Comparison of ENCODE assay signal across 16 cellular contexts in the genomic region with DNA sequence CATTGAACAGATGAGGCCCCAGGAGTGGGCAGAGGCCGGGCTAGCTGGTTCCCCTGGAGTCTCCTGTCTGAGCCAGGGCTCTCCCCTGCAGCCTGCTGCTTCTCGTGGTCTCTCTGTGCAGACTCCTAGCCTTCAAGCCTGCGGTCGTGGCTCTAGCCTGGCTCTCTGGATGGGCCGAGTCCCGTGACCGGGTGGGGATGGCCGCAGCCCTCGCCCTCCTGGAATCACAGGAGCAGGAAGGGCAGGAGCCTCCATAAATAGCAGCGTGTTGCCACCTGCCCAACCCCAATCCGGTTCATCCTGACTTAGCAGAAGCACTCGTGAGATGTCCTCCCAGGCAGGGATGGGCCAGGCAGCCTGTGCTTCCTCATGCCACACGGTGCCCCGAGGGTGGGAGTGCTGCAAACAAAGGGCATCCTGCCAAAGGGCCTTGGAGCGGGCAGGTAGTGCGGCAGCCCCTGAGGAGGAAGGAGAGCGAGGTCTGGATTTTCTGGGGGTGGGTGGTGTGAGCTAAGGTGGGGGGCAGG. TPM values are rescaled to one million over a fixed set of nuclear protein-coding genes. Genes with fewer than 3 reads are reported as not detected.
A peak's percentile ranks its signal among the peaks of the same experiment; 100 is the strongest.
DNase-seq lines count a peak whose midpoint lies in the region; ATAC-seq and TF ChIP-seq lines count a peak whose summit lies in the region.
"Had no signal": no experiment of that assay in that cellular context is flagged by ENCODE, and none has a peak within 500 bp of the region (broad histone marks: within the 10 kb centered on the region; RNA-seq: fewer than 3 reads in every experiment).

No MANE protein-coding gene starts in this region.

- H3K27ac Mint-ChIP-seq in CD4-positive, alpha-beta T cell, result no peak overlapping the region
- H3K27ac Mint-ChIP-seq in activated T-helper 2 cell treated with anti-CD3 and anti-CD28 coated beads, Interferon-gamma antibody, Interleukin-2, Interleukin-4, amounts not matched to agents 10 μg/mL and 5 μg/mL and 100 μg/mL, durations not matched to agents 14 hours and 24 hours and 36 hours, result no peak overlapping the region
- H3K27ac Mint-ChIP-seq: activated CD4-positive, alpha-beta T cell treated with anti-CD3 and anti-CD28 coated beads, Interleukin-2, amount 10 ng/mL, durations not matched to agents 24 days and 14 days; activated T-cell treated with anti-CD3 and anti-CD28 coated beads, Interleukin-2, amount 50 U/mL, for 72 hours; naive thymus-derived CD4-positive, alpha-beta T cell; T-cell had no signal

- POLR2A ChIA-PET in CD4-positive, alpha-beta T cell (lab: Charles Lee), result no interaction called here

- H3K36me3 Mint-ChIP-seq in CD4-positive, alpha-beta T cell (ENCODE audit: low read depth), result no peaks in the 10 kb centered on the region
- H3K36me3 Mint-ChIP-seq in activated T-helper 2 cell treated with anti-CD3 and anti-CD28 coated beads, Interferon-gamma antibody, Interleukin-2, Interleukin-4, amounts not matched to agents 10 μg/mL and 5 μg/mL and 100 μg/mL, durations not matched to agents 14 hours and 24 hours and 36 hours (ENCODE audit: low read depth), result peaks cover 11% of the 10 kb centered on the region
- H3K36me3 Mint-ChIP-seq: CD4-positive, alpha-beta memory T cell; T-cell had no signal

- no peaks in the 10 kb centered on the region for H3K27me3 ChIP-seq in sigmoid colon
- no peaks in the 10 kb centered on the region for H3K27me3 ChIP-seq in CD4-positive, alpha-beta T cell (ENCODE audit: control insufficient read depth, insufficient read depth, low read length)
- H3K27me3 ChIP-seq: MG63 had no signal

- H3K4me1 ChIP-seq in sigmoid colon, result no peaks in the 10 kb centered on the region
- H3K4me1 ChIP-seq: HAP-1 had no signal

- no peak overlapping the region for H3K27ac ChIP-seq in sigmoid colon
- no peak overlapping the region for H3K27ac ChIP-seq in CD4-positive, alpha-beta T cell (ENCODE audit: low read depth, low read length)
- H3K27ac ChIP-seq: dorsolateral prefrontal cortex had no signal

- CTCF ChIA-PET in CD4-positive, alpha-beta T cell (lab: Charles Lee), result no interaction called here

- H3K4me3 Mint-ChIP-seq in CD4-positive, alpha-beta T cell, result no peak overlapping the region
- no peak overlapping the region for H3K4me3 Mint-ChIP-seq in activated T-helper 2 cell treated with anti-CD3 and anti-CD28 coated beads, Interferon-gamma antibody, Interleukin-2, Interleukin-4, amounts not matched to agents 10 μg/mL and 5 μg/mL and 100 μg/mL, durations not matched to agents 14 hours and 24 hours and 36 hours (ENCODE audit: low read depth)
- H3K4me3 Mint-ChIP-seq: activated CD4-positive, alpha-beta T cell treated with anti-CD3 and anti-CD28 coated beads, Interleukin-2, amount 10 ng/mL, durations not matched to agents 24 days and 14 days; activated T-cell treated with anti-CD3 and anti-CD28 coated beads, Interleukin-2, amount 50 U/mL, for 72 hours; CD4-positive, alpha-beta memory T cell; naive thymus-derived CD4-positive, alpha-beta T cell; T-cell had no signal

- no peak for ATAC-seq in CD4-positive, alpha-beta T cell (ENCODE audit: poor library complexity)
- no peak for ATAC-seq in HG02981 (IDR thresholded peaks at IDR 0.05; ENCODE audit: unreplicated experiment)
- ATAC-seq: activated T-cell treated with anti-CD3 and anti-CD28 coated beads, Interleukin-2, amount 50 U/mL, for 72 hours; naive thymus-derived CD4-positive, alpha-beta T cell; T-cell had no signal

- WGBS in sigmoid colon, 2 donors, result 15 to 65% methylated on average over 17 of the region's 17 CpGs

- intact Hi-C loops in sigmoid colon (cut with DNase I), result loop anchor here (5.0 kb wide), 1 partner anchor 679 kb away; no protein-coding TSS in a partner anchor
- intact Hi-C loops in CD4-positive, alpha-beta T cell (cut with DNase I, micrococcal nuclease), result loop anchor here in 1 of 2 experiments (5.0 kb wide), 1 partner anchor 89 kb away; no protein-coding TSS in a partner anchor
- intact Hi-C loops in activated T-helper 2 cell treated with anti-CD3 and anti-CD28 coated beads, Interferon-gamma antibody, Interleukin-2, Interleukin-4, amounts not matched to agents 10 μg/mL and 5 μg/mL and 100 μg/mL, durations not matched to agents 14 hours and 24 hours and 36 hours (cut with micrococcal nuclease), result no loop called here

- no peaks in the 10 kb centered on the region for H3K4me1 Mint-ChIP-seq in CD4-positive, alpha-beta T cell (ENCODE audit: low read depth)
- peaks cover 43% of the 10 kb centered on the region for H3K4me1 Mint-ChIP-seq in activated T-helper 2 cell treated with anti-CD3 and anti-CD28 coated beads, Interferon-gamma antibody, Interleukin-2, Interleukin-4, amounts not matched to agents 10 μg/mL and 5 μg/mL and 100 μg/mL, durations not matched to agents 14 hours and 24 hours and 36 hours (ENCODE audit: low read depth)

- peak; percentile 31 for DNase-seq in DMS153 treated with DMSO at 0.1 percent for 48 hours (lab: John Stamatoyannopoulos, UW; ENCODE audit: unreplicated experiment)
- DNase-seq in NCI-H69 (lab: John Stamatoyannopoulos, UW), result peak; percentile 51
- DNase-seq in islet precursor cell, result peak; percentile 55
- peak; percentile 64 for DNase-seq in sigmoid colon
- DNase-seq in CD4-positive, alpha-beta T cell, result no peak
- no peak for DNase-seq in activated T-helper 2 cell treated with anti-CD3 and anti-CD28 coated beads, Interferon-gamma antibody, Interleukin-2, Interleukin-4, amounts not matched to agents 10 μg/mL and 5 μg/mL and 100 μg/mL, durations not matched to agents 14 hours and 24 hours and 36 hours (ENCODE audit: low spot score)
- DNase-seq: activated CD4-positive, alpha-beta T cell treated with anti-CD3 and anti-CD28 coated beads, Interleukin-2, amount 10 ng/mL, durations not matched to agents 24 days and 14 days; activated T-cell treated with anti-CD3 and anti-CD28 coated beads, Interleukin-2, amount 50 U/mL, for 72 hours; anterior cingulate cortex; CD4-positive, alpha-beta memory T cell; dorsolateral prefrontal cortex; MG63; naive thymus-derived CD4-positive, alpha-beta T cell; T-cell had no signal

- H3K9me3 Mint-ChIP-seq in CD4-positive, alpha-beta T cell, result no peaks in the 10 kb centered on the region
- peaks cover 15% of the 10 kb centered on the region for H3K9me3 Mint-ChIP-seq in activated T-helper 2 cell treated with anti-CD3 and anti-CD28 coated beads, Interferon-gamma antibody, Interleukin-2, Interleukin-4, amounts not matched to agents 10 μg/mL and 5 μg/mL and 100 μg/mL, durations not matched to agents 14 hours and 24 hours and 36 hours

- no peaks in the 10 kb centered on the region for H3K36me3 ChIP-seq in sigmoid colon
- H3K36me3 ChIP-seq: HAP-1, MG63 had no signal

- H3K9me3 ChIP-seq in sigmoid colon, result peaks cover 0 to 5% (median 0%) of the 10 kb centered on the region in 4 donors
- no peaks in the 10 kb centered on the region for H3K9me3 ChIP-seq in CD4-positive, alpha-beta T cell (ENCODE audit: control insufficient read depth, low read length)
- H3K9me3 ChIP-seq: HAP-1 had no signal

- no peak for TF ChIP-seq EP300 in sigmoid colon (IDR thresholded peaks at IDR 0.05)

- H3K4me3 ChIP-seq in sigmoid colon, result no peak overlapping the region
- H3K4me3 ChIP-seq: dorsolateral prefrontal cortex, HAP-1, MG63 had no signal

- no peak for TF ChIP-seq POLR2A in sigmoid colon (IDR thresholded peaks at IDR 0.05)

- no peak for TF ChIP-seq CTCF in sigmoid colon (IDR thresholded peaks at IDR 0.05)
- TF ChIP-seq CTCF in CD4-positive, alpha-beta T cell (IDR thresholded peaks at IDR 0.05), result no peak

- H3K27me3 Mint-ChIP-seq in CD4-positive, alpha-beta T cell, result no peaks in the 10 kb centered on the region
- H3K27me3 Mint-ChIP-seq in activated T-helper 2 cell treated with anti-CD3 and anti-CD28 coated beads, Interferon-gamma antibody, Interleukin-2, Interleukin-4, amounts not matched to agents 10 μg/mL and 5 μg/mL and 100 μg/mL, durations not matched to agents 14 hours and 24 hours and 36 hours (ENCODE audit: low read depth), result no peaks in the 10 kb centered on the region
- H3K27me3 Mint-ChIP-seq: activated CD4-positive, alpha-beta T cell treated with anti-CD3 and anti-CD28 coated beads, Interleukin-2, amount 10 ng/mL, durations not matched to agents 24 days and 14 days; naive thymus-derived CD4-positive, alpha-beta T cell; T-cell had no signal

RNA-seq across cellular contexts. Expression of gene FOSL2, which starts 43.9 kb away (rescaled TPM):
- 100 to 1,000 TPM in 1 of 4 donors, 10 to 100 TPM in 3; 38.9 to 208 (median 67.3) TPM for total RNA-seq in sigmoid colon
- polyA plus RNA-seq in sigmoid colon, result 10 to 100 TPM; 30.0 to 66.2 (median 55.0) TPM
- 100 to 1,000 TPM; 152 to 155 TPM for total RNA-seq in CD4-positive, alpha-beta T cell
- 146 and 156 TPM in 2 replicates for total RNA-seq in activated T-helper 2 cell treated with anti-CD3 and anti-CD28 coated beads, Interferon-gamma antibody, Interleukin-2, Interleukin-4, amounts not matched to agents 10 μg/mL and 5 μg/mL and 100 μg/mL, durations not matched to agents 14 hours and 24 hours and 36 hours

RNA-seq across cellular contexts. Expression of gene PLB1, which starts 59.3 kb away (rescaled TPM):
- total RNA-seq in sigmoid colon, result 10 to 100 TPM in 1 of 4 donors, 1 to 10 TPM in 3; 2.1 to 18.3 (median 5.7) TPM
- polyA plus RNA-seq in sigmoid colon, result 1 to 10 TPM; 1.2 to 1.8 (median 1.4) TPM
- total RNA-seq in CD4-positive, alpha-beta T cell, result 1 to 10 TPM; 1.3 to 1.6 TPM
- total RNA-seq in activated T-helper 2 cell treated with anti-CD3 and anti-CD28 coated beads, Interferon-gamma antibody, Interleukin-2, Interleukin-4, amounts not matched to agents 10 μg/mL and 5 μg/mL and 100 μg/mL, durations not matched to agents 14 hours and 24 hours and 36 hours, result 1.8 and 2.0 TPM in 2 replicates

Comparison
In these comparisons a context has a peak if more than half of its experiments do, and no peak if none do; other contexts are left out.
1. DNase-seq: peak in DMS153 treated with DMSO at 0.1 percent for 48 hours (single experiment), NCI-H69 (single experiment), islet precursor cell (single experiment) and sigmoid colon (single experiment); none in CD4-positive, alpha-beta T cell (0 of 10) and activated T-helper 2 cell treated with anti-CD3 and anti-CD28 coated beads, Interferon-gamma antibody, Interleukin-2, Interleukin-4, amounts not matched to agents 10 μg/mL and 5 μg/mL and 100 μg/mL, durations not matched to agents 14 hours and 24 hours and 36 hours (single experiment).